17 cellular contexts compared by ENCODE assay signal in the genomic region with DNA sequence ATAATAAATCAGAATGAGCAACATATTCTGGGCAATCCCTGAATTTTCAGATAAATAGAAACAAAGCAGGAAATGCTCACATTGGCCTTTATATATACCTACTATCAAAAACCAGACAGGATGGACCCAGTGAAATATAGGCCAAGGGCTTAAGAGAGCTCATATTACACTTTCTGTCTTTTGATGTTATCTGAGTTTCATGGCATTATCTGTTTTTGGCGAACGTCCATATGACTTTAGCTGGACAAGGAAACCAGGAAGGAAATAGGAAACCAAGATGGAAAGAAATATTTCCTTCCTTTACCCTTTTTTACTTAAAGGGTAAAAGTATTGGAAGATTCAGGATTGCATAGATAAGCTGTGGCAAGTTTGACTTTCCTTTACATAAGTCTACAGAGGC.
"Had no signal": no experiment of that assay in that cellular context is flagged by ENCODE, and none has a peak within 500 bp of the region (broad histone marks: within the 10 kb centered on the region; RNA-seq: fewer than 3 reads in every experiment).

No MANE protein-coding gene starts in this region.

- H3K4me1 Mint-ChIP-seq: activated T-helper 17 cell treated with anti-CD3 and anti-CD28 coated beads, Interleukin-2, amount 50 U/mL, for 72 hours had no signal

- H3K36me3 ChIP-seq: tibial nerve had no signal

- H3K4me3 ChIP-seq: body of pancreas, tibial nerve had no signal

- H3K4me3 Mint-ChIP-seq: activated CD4-positive, alpha-beta memory T cell treated with anti-CD3 and anti-CD28 coated beads, Interleukin-2, amount 10 ng/mL, durations not matched to agents 7 days and 5 days; activated CD8-positive, alpha-beta memory T cell treated with anti-CD3 and anti-CD28 coated beads, Interleukin-2, amount 10 ng/mL, durations not matched to agents 7 days and 5 days; activated naive CD8-positive, alpha-beta T cell treated with anti-CD3 and anti-CD28 coated beads for 36 hours; activated T-helper 17 cell treated with anti-CD3 and anti-CD28 coated beads, Interleukin-2, amount 50 U/mL, for 72 hours; neural crest cell; WTC11 had no signal

- H3K9me3 Mint-ChIP-seq: activated CD4-positive, alpha-beta memory T cell treated with anti-CD3 and anti-CD28 coated beads, Interleukin-2, amount 10 ng/mL, durations not matched to agents 7 days and 5 days; activated T-helper 17 cell treated with anti-CD3 and anti-CD28 coated beads, Interleukin-2, amount 50 U/mL, for 72 hours had no signal

- DNase-seq: activated CD4-positive, alpha-beta memory T cell treated with anti-CD3 and anti-CD28 coated beads, Interleukin-2, amount 10 ng/mL, durations not matched to agents 7 days and 5 days; activated CD4-positive, alpha-beta T cell treated with anti-CD3 and anti-CD28 coated beads for 48 hours; activated CD8-positive, alpha-beta memory T cell treated with anti-CD3 and anti-CD28 coated beads, Interleukin-2, amount 10 ng/mL, durations not matched to agents 7 days and 5 days; activated naive CD4-positive, alpha-beta T cell; activated naive CD8-positive, alpha-beta T cell treated with anti-CD3 and anti-CD28 coated beads for 36 hours; amygdala; body of pancreas; hypothalamus; midbrain; stimulated activated CD8-positive, alpha-beta memory T cell treated with anti-CD3 and anti-CD28 coated beads, Interleukin-4, amount 100 ng/mL, for 48 hours; stimulated activated naive CD8-positive, alpha-beta T cell treated with anti-CD3 and anti-CD28 coated beads, Interleukin-15, Interleukin-2, amounts not matched to agents 100 U/mL and 50 U/mL, for 24 hours; substantia nigra had no signal

- H3K27ac ChIP-seq: body of pancreas, tibial nerve had no signal

- H3K27me3 ChIP-seq: body of pancreas, tibial nerve had no signal

- H3K27ac Mint-ChIP-seq: activated CD4-positive, alpha-beta memory T cell treated with anti-CD3 and anti-CD28 coated beads, Interleukin-2, amount 10 ng/mL, durations not matched to agents 7 days and 5 days; activated CD8-positive, alpha-beta memory T cell treated with anti-CD3 and anti-CD28 coated beads, Interleukin-2, amount 10 ng/mL, durations not matched to agents 7 days and 5 days; activated naive CD8-positive, alpha-beta T cell treated with anti-CD3 and anti-CD28 coated beads for 36 hours; activated T-helper 17 cell treated with anti-CD3 and anti-CD28 coated beads, Interleukin-2, amount 50 U/mL, for 72 hours; progenitor cell of endocrine pancreas had no signal

- H3K36me3 Mint-ChIP-seq: activated CD8-positive, alpha-beta memory T cell treated with anti-CD3 and anti-CD28 coated beads, Interleukin-2, amount 10 ng/mL, durations not matched to agents 7 days and 5 days; activated naive CD8-positive, alpha-beta T cell treated with anti-CD3 and anti-CD28 coated beads for 36 hours had no signal

- H3K9me3 ChIP-seq: body of pancreas had no signal
